In the genomic region with DNA sequence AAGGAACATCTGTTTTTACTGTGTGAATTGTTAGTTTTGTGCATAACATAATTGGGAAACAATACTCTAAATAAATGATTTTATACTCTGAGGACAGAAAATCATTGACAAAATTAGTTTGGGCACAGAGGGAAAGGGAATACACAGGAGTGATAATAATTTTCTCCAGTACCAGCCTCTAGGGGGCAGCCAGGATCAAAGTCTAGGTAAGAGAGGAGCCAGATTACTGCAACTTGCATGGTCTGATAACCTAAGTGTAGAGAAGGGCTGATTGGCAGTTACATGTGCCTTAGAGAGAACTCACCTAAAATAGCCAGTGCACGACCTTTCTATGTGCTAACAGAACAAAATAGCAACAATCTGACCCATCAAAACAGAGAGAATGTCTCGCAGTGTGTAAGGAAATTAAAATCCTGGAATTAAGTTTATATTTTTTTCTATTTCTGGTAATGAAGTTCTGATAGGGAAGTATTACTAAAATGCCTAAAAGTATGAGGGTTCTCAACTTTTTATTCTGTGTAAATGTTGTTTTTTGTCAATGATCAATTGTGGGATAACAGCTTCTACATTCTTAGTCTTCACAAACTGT, we compare ENCODE assay signal across 8 cellular contexts.
DNase-seq lines count a peak whose midpoint lies in the region; ATAC-seq, FAIRE-seq and TF ChIP-seq lines count a peak whose summit lies in the region.

No MANE protein-coding gene starts in this region.

- DNase-seq in ELF-1 (ENCODE audit: low read depth, low spot score), result peak; percentile 6
- peak; percentile 14 for DNase-seq in NCI-H1048 (lab: John Stamatoyannopoulos, UW)
- DNase-seq in coronary artery (ENCODE audit: low spot score), result no peak
- peak; percentile 56 for DNase-seq in medulla oblongata (ENCODE audit: extremely low spot score)
- peak; percentile 58 for DNase-seq in stimulated activated naive CD8-positive, alpha-beta T cell treated with anti-CD3 and anti-CD28 coated beads, Interleukin-15, Interleukin-2, amounts not matched to agents 100 U/mL and 50 U/mL, for 24 hours

- peak; percentile 56 for TF ChIP-seq CTCF in coronary artery (IDR thresholded peaks at IDR 0.05)

- no peak overlapping the region for H3K27ac ChIP-seq in coronary artery

- ATAC-seq in GM21526 (IDR thresholded peaks at IDR 0.05; ENCODE audit: low FRiP score, unreplicated experiment), result peak; percentile 72
- ATAC-seq in stimulated activated naive CD8-positive, alpha-beta T cell treated with anti-CD3 and anti-CD28 coated beads, Interleukin-15, Interleukin-2, amounts not matched to agents 100 U/mL and 50 U/mL, for 24 hours, result peak; percentile 61
- no peak for ATAC-seq in GM19452 (IDR thresholded peaks at IDR 0.05; ENCODE audit: unreplicated experiment)

- H3K4me3 ChIP-seq in coronary artery, result no peak overlapping the region

- FAIRE-seq in TTC549 (lab: Jason Lieb, UNC), result peak; percentile 62
